In the genomic region with DNA sequence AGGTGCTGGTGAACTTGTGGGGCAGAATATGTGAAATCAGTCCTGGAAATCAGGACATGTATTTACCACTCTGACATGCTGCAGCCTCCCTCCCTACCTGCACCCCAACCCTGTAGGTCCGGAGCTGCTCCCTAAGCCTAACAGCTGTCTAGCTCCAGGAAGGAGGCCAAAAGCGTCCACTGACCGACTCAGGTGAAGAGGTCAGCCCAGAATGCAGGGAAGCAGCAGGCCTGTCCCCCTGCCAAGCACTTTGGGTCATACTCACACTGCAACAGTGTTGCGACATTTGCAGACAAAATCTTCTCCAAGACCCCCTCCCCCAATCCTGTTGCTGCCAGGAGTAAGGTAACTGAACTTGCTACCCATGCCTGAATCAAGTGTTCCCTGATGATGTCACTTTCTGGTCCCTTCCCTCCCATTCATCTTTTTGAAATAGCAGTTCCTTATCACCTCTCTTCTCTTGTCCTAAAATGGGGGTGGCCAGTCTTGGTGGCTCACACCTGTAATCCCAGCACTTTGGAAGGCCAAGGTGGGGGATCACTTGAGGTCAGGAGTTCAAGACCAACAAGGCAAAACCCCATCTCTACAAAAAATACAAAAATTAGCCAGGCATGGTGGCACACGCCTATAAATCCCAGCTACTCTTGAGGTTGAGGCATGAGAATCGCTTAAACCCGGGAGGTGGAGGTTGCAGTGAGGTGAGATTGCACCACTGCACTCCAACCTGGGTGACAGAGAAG, we compare ENCODE assay signal across 8 cellular contexts. TPM values are rescaled to one million over a fixed set of nuclear protein-coding genes. Genes with fewer than 3 reads are reported as not detected.
A peak's percentile ranks its signal among the peaks of the same experiment; 100 is the strongest.
DNase-seq lines count a peak whose midpoint lies in the region; ATAC-seq and TF ChIP-seq lines count a peak whose summit lies in the region.

No MANE protein-coding gene starts in this region.

- H3K4me1 Mint-ChIP-seq in activated CD4-positive, alpha-beta T cell treated with anti-CD3 and anti-CD28 coated beads, Interleukin-2, amount 10 ng/mL, durations not matched to agents 7 days and 5 days, result peaks cover 27% of the 10 kb centered on the region

- CTCF ChIA-PET in activated CD4-positive, alpha-beta T cell treated with anti-CD3 and anti-CD28 coated beads, Interleukin-2, amount 10 ng/mL, durations not matched to agents 7 days and 5 days (lab: Charles Lee), result interaction anchor here (1.4 to 2.0 kb wide), 2 partner anchors 9 to 16 kb away, joined by 4 to 7 read pairs; no protein-coding TSS in a partner anchor

- H3K36me3 Mint-ChIP-seq in activated CD4-positive, alpha-beta T cell treated with anti-CD3 and anti-CD28 coated beads, Interleukin-2, amount 10 ng/mL, durations not matched to agents 7 days and 5 days (ENCODE audit: low read depth), result peaks cover 5% of the 10 kb centered on the region

- H3K27ac ChIP-seq in left lung (peak overlapping the region in 1 of 2 donors; percentile 90), thyroid gland (peak overlapping the region in 2 of 3 donors; percentile 41 to 79)

- TF ChIP-seq POLR2A in thyroid gland (IDR thresholded peaks at IDR 0.05), result no peak

- H3K27me3 ChIP-seq in adipocyte (replicated peaks; ENCODE audit: control insufficient read depth, insufficient read depth, low read length) (no peaks in the 10 kb centered on the region), left lung (no peaks in the 10 kb centered on the region), thyroid gland (no peaks in the 10 kb centered on the region)

- H3K36me3 ChIP-seq in adipocyte (ENCODE audit: control insufficient read depth, insufficient read depth, low read length, severe bottlenecking) (peaks cover 9% of the 10 kb centered on the region), left lung (peaks cover 0 to 5% of the 10 kb centered on the region in 2 donors), thyroid gland (no peaks in the 10 kb centered on the region)

- H3K9me3 ChIP-seq in adipocyte (ENCODE audit: control insufficient read depth, low read length) (no peaks in the 10 kb centered on the region), left lung (no peaks in the 10 kb centered on the region), thyroid gland (no peaks in the 10 kb centered on the region)

- intact Hi-C loops in left lung (cut with DNase I) (no loop called here), thyroid gland (cut with DNase I) (no loop called here)

- TF ChIP-seq CTCF in left lung (IDR thresholded peaks at IDR 0.05) (no peak), thyroid gland (IDR thresholded peaks at IDR 0.05) (no peak)

- peaks cover 31% of the 10 kb centered on the region for H3K4me1 ChIP-seq in adipocyte (ENCODE audit: control insufficient read depth, insufficient read depth, low read length)
- H3K4me1 ChIP-seq in left lung, result peaks cover 17 to 37% of the 10 kb centered on the region in 2 donors
- peaks cover 18 to 25% of the 10 kb centered on the region in 2 donors for H3K4me1 ChIP-seq in thyroid gland

- H3K4me3 Mint-ChIP-seq in activated CD4-positive, alpha-beta T cell treated with anti-CD3 and anti-CD28 coated beads, Interleukin-2, amount 10 ng/mL, durations not matched to agents 7 days and 5 days, result peak overlapping the region; percentile 27

- no peaks in the 10 kb centered on the region for H3K27me3 Mint-ChIP-seq in activated CD4-positive, alpha-beta T cell treated with anti-CD3 and anti-CD28 coated beads, Interleukin-2, amount 10 ng/mL, durations not matched to agents 7 days and 5 days

- POLR2A ChIA-PET in activated CD4-positive, alpha-beta T cell treated with anti-CD3 and anti-CD28 coated beads, Interleukin-2, amount 10 ng/mL, durations not matched to agents 7 days and 5 days (lab: Charles Lee), result interaction anchor here (0.6 kb wide), 1 partner anchor 682 kb away, joined by 3 read pairs; no protein-coding TSS in a partner anchor

- H3K9me3 Mint-ChIP-seq in activated CD4-positive, alpha-beta T cell treated with anti-CD3 and anti-CD28 coated beads, Interleukin-2, amount 10 ng/mL, durations not matched to agents 7 days and 5 days, result no peaks in the 10 kb centered on the region

- peak; percentile 1 for ATAC-seq in left lung
- no peak for ATAC-seq in activated CD4-positive, CD25-positive, alpha-beta regulatory T cell treated with anti-CD3 and anti-CD28 coated beads, Interleukin-2, amount 50 U/mL, for 24 hours

- H3K9ac ChIP-seq in adipocyte (ENCODE audit: low read length), result peak overlapping the region; percentile 73

- DNase-seq in activated CD4-positive, alpha-beta T cell treated with anti-CD3 and anti-CD28 coated beads, Interleukin-2, amount 10 ng/mL, durations not matched to agents 7 days and 5 days, result no peak
- no peak for DNase-seq in activated CD4-positive, alpha-beta T cell treated with anti-CD3 and anti-CD28 coated beads, Interleukin-2, amount 50 U/mL, for 48 hours
- DNase-seq in adipocyte (ENCODE audit: low read depth), result peak; percentile 49
- DNase-seq in left lung, result peak in 1 of 2 donors; percentile 52
- DNase-seq in thyroid gland, result peak; percentile 50 to 55
- DNase-seq in NCI-H345 treated with DMSO at 0.1 percent for 48 hours (lab: John Stamatoyannopoulos, UW; ENCODE audit: unreplicated experiment), result no peak
- no peak for DNase-seq in activated effector memory CD4-positive, alpha-beta T cell treated with Interleukin-2 at 50 U/mL for 16 hours

- peak overlapping the region; percentile 62 for H3K4me3 ChIP-seq in adipocyte (ENCODE audit: low read length)
- peak overlapping the region in 1 of 2 donors; percentile 98 for H3K4me3 ChIP-seq in left lung
- H3K4me3 ChIP-seq in thyroid gland (replicated peaks in 1 of 3), result no peak overlapping the region

- WGBS in thyroid gland, 2 donors, result 58 to 76% methylated on average over 7 of the region's 7 CpGs

- H3K27ac Mint-ChIP-seq in activated CD4-positive, alpha-beta T cell treated with anti-CD3 and anti-CD28 coated beads, Interleukin-2, amount 10 ng/mL, durations not matched to agents 7 days and 5 days, result peak overlapping the region; percentile 96

RNA-seq across cellular contexts. Expression of a gene that starts 1.3 kb away (rescaled TPM):
- 100 to 1,000 TPM; 143 to 150 TPM for total RNA-seq in activated CD4-positive, alpha-beta T cell treated with anti-CD3 and anti-CD28 coated beads, Interleukin-2, amount 10 ng/mL, durations not matched to agents 7 days and 5 days
- total RNA-seq in left lung (100 to 1,000 TPM; 129 to 204 TPM), thyroid gland (10 to 100 TPM; 62.6 to 85.2 (median 78.8) TPM)

RNA-seq across cellular contexts. Expression of a gene that starts 10.4 kb away (rescaled TPM):
- under 1 TPM; 0.40 to 0.42 TPM for total RNA-seq in activated CD4-positive, alpha-beta T cell treated with anti-CD3 and anti-CD28 coated beads, Interleukin-2, amount 10 ng/mL, durations not matched to agents 7 days and 5 days
- total RNA-seq in left lung, result 1 to 10 TPM in 1 of 2 donors, under 1 TPM in 1; 0.73 to 3.2 TPM
- total RNA-seq in thyroid gland, result 1 to 10 TPM; 3.0 to 8.2 (median 3.8) TPM

RNA-seq across cellular contexts. Expression of a gene that starts 46.6 kb away (rescaled TPM):
- 10 to 100 TPM; 81.2 to 97.5 TPM for total RNA-seq in activated CD4-positive, alpha-beta T cell treated with anti-CD3 and anti-CD28 coated beads, Interleukin-2, amount 10 ng/mL, durations not matched to agents 7 days and 5 days
- total RNA-seq in left lung, result 10 to 100 TPM; 61.5 to 64.9 TPM
- 10 to 100 TPM; 41.8 to 65.2 (median 53.8) TPM for total RNA-seq in thyroid gland

RNA-seq across cellular contexts. Expression of a gene that starts 54.8 kb away (rescaled TPM):
- total RNA-seq in activated CD4-positive, alpha-beta T cell treated with anti-CD3 and anti-CD28 coated beads, Interleukin-2, amount 10 ng/mL, durations not matched to agents 7 days and 5 days, result 10 to 100 TPM; 13.2 to 13.9 TPM
- 10 to 100 TPM; 11.0 to 13.3 TPM for total RNA-seq in left lung
- 10 to 100 TPM; 46.0 to 60.7 (median 46.9) TPM for total RNA-seq in thyroid gland

Comparison
In these comparisons a context has a peak if more than half of its experiments do, and no peak if none do; other contexts are left out.
1. DNase-seq: peak in adipocyte (single experiment) and thyroid gland (2 of 2); none in activated CD4-positive, alpha-beta T cell treated with anti-CD3 and anti-CD28 coated beads, Interleukin-2, amount 10 ng/mL, durations not matched to agents 7 days and 5 days (single experiment), activated CD4-positive, alpha-beta T cell treated with anti-CD3 and anti-CD28 coated beads, Interleukin-2, amount 50 U/mL, for 48 hours (0 of 2), NCI-H345 treated with DMSO at 0.1 percent for 48 hours (single experiment) and activated effector memory CD4-positive, alpha-beta T cell treated with Interleukin-2 at 50 U/mL for 16 hours (single experiment).